ENCODE assay signal across 13 cellular contexts in genomic region chr2:239234151-239234825, GRCh38.
DNase-seq lines count a peak whose midpoint lies in the region; ATAC-seq and TF ChIP-seq lines count a peak whose summit lies in the region.
"Had no signal": no experiment of that assay in that cellular context is flagged by ENCODE, and none has a peak within 500 bp of the region (broad histone marks: within the 10 kb centered on the region; RNA-seq: fewer than 3 reads in every experiment).

No MANE protein-coding gene starts in this region.

- H3K4me1 Mint-ChIP-seq in T-helper 17 cell (peaks cover 61% of the 10 kb centered on the region), nephron (peaks cover 18% of the 10 kb centered on the region)
- H3K4me1 Mint-ChIP-seq in activated naive CD8-positive, alpha-beta T cell treated with anti-CD3 and anti-CD28 coated beads, Interleukin-2, amount 50 U/mL, for 24 hours: peaks cover 43% of the 10 kb centered on the region

- H3K9me3 ChIP-seq in right cardiac atrium (ENCODE audit: control insufficient read depth, low read length) (no peaks in the 10 kb centered on the region), T-helper 17 cell (ENCODE audit: control insufficient read depth, low read length, poor library complexity, severe bottlenecking) (no peaks in the 10 kb centered on the region)

- H3K4me3 ChIP-seq in right cardiac atrium (ENCODE audit: low read length): no peak overlapping the region

- DNase-seq in Right ventricle myocardium superior: peak; percentile 40
- no peak for DNase-seq in right cardiac atrium
- DNase-seq in T-helper 17 cell: no peak
- DNase-seq in NCI-H226: no peak
- no peak for DNase-seq in middle frontal gyrus (ENCODE audit: extremely low spot score, low spot score)
- no peak for DNase-seq in activated naive CD8-positive, alpha-beta T cell treated with anti-CD3 and anti-CD28 coated beads, Interleukin-2, amount 50 U/mL, for 24 hours
- no peak for DNase-seq in NCI-H2029 (lab: John Stamatoyannopoulos, UW)
- DNase-seq: activated CD4-positive, alpha-beta T cell treated with anti-CD3 and anti-CD28 coated beads, Interleukin-2, amount 10 ng/mL, durations not matched to agents 24 days and 14 days; amygdala; NCI-H2029 treated with DMSO at 0.1 percent for 48 hours; NCI-H524 treated with DMSO at 0.1 percent for 48 hours; T-helper 9 cell had no signal

- peaks cover 1% of the 10 kb centered on the region for H3K4me1 ChIP-seq in right cardiac atrium (ENCODE audit: control insufficient read depth, insufficient read depth, low read length)

- 89% methylated on average over 16 of the region's 16 CpGs for WGBS in right cardiac atrium

- TF ChIP-seq CTCF in nephron (IDR thresholded peaks at IDR 0.05; ENCODE audit: unreplicated experiment in 3 of 3): no peak

- no peaks in the 10 kb centered on the region for H3K27me3 Mint-ChIP-seq in T-helper 17 cell
- H3K27me3 Mint-ChIP-seq in nephron (ENCODE audit: low read depth): no peaks in the 10 kb centered on the region
- no peaks in the 10 kb centered on the region for H3K27me3 Mint-ChIP-seq in activated naive CD8-positive, alpha-beta T cell treated with anti-CD3 and anti-CD28 coated beads, Interleukin-2, amount 50 U/mL, for 24 hours
- H3K27me3 Mint-ChIP-seq: activated CD4-positive, alpha-beta T cell treated with anti-CD3 and anti-CD28 coated beads, Interleukin-2, amount 10 ng/mL, durations not matched to agents 24 days and 14 days had no signal

- H3K4me3 Mint-ChIP-seq in T-helper 17 cell (peak overlapping the region; percentile 69), nephron (peak overlapping the region in 1 of 3 experiments; percentile 26)
- no peak overlapping the region for H3K4me3 Mint-ChIP-seq in activated naive CD8-positive, alpha-beta T cell treated with anti-CD3 and anti-CD28 coated beads, Interleukin-2, amount 50 U/mL, for 24 hours
- H3K4me3 Mint-ChIP-seq: activated CD4-positive, alpha-beta T cell treated with anti-CD3 and anti-CD28 coated beads, Interleukin-2, amount 10 ng/mL, durations not matched to agents 24 days and 14 days had no signal

- no peaks in the 10 kb centered on the region for H3K27me3 ChIP-seq in right cardiac atrium (ENCODE audit: control insufficient read depth, insufficient read depth)

- intact Hi-C loops in Right ventricle myocardium superior (cut with DNase I): no loop called here
- intact Hi-C loops in right cardiac atrium (cut with DNase I): no loop called here

- ATAC-seq in Right ventricle myocardium superior (ENCODE audit: poor library complexity) (no peak), right cardiac atrium (no peak), T-helper 17 cell (peak; percentile 46)
- ATAC-seq in activated naive CD8-positive, alpha-beta T cell treated with anti-CD3 and anti-CD28 coated beads, Interleukin-2, amount 50 U/mL, for 24 hours: no peak

- no peaks in the 10 kb centered on the region for H3K9me3 Mint-ChIP-seq in nephron
- H3K9me3 Mint-ChIP-seq in activated naive CD8-positive, alpha-beta T cell treated with anti-CD3 and anti-CD28 coated beads, Interleukin-2, amount 50 U/mL, for 24 hours: no peaks in the 10 kb centered on the region
- H3K9me3 Mint-ChIP-seq: activated CD4-positive, alpha-beta T cell treated with anti-CD3 and anti-CD28 coated beads, Interleukin-2, amount 10 ng/mL, durations not matched to agents 24 days and 14 days had no signal

- H3K36me3 Mint-ChIP-seq in T-helper 17 cell (ENCODE audit: low read depth): no peaks in the 10 kb centered on the region
- H3K36me3 Mint-ChIP-seq in nephron (ENCODE audit: low read depth): peaks cover 3% of the 10 kb centered on the region
- H3K36me3 Mint-ChIP-seq in activated naive CD8-positive, alpha-beta T cell treated with anti-CD3 and anti-CD28 coated beads, Interleukin-2, amount 50 U/mL, for 24 hours (ENCODE audit: low read depth): peaks cover 1% of the 10 kb centered on the region

- H3K27ac Mint-ChIP-seq in T-helper 17 cell (peak overlapping the region; percentile 77), nephron (peak overlapping the region in 2 of 3 experiments; percentile 59 to 61)
- H3K27ac Mint-ChIP-seq in activated naive CD8-positive, alpha-beta T cell treated with anti-CD3 and anti-CD28 coated beads, Interleukin-2, amount 50 U/mL, for 24 hours: no peak overlapping the region
- H3K27ac Mint-ChIP-seq: activated CD4-positive, alpha-beta T cell treated with anti-CD3 and anti-CD28 coated beads, Interleukin-2, amount 10 ng/mL, durations not matched to agents 24 days and 14 days had no signal

- H3K27ac ChIP-seq in right cardiac atrium (ENCODE audit: low read length): no peak overlapping the region
